In the genomic region with DNA sequence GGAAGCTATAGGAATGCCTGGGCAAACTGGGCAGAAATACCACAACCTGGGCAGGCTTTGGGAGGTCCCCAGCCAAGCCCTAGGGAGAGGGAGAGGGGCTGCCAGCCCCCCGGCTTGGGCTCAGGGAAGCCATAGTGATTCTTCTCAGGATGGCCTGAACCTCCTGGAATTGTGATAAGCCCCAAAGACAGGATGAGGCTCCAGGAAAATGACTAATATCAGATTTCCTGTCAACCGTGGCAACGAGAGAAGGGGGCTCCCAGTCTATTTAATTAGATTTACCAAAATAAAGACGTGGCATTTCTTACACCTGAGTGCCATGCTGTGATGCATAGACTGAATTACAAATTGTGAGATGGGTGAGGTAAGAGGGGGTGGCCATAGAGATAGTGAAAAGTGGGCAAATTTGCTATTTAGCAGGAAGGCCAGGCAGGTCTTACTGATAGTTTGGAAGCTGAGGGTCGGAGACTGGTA, we compare ENCODE assay signal across 8 cellular contexts. TPM values are rescaled to one million over a fixed set of nuclear protein-coding genes. Genes with fewer than 3 reads are reported as not detected.
DNase-seq lines count a peak whose midpoint lies in the region; ATAC-seq and TF ChIP-seq lines count a peak whose summit lies in the region.

No MANE protein-coding gene starts in this region.

- H3K4me3 ChIP-seq in HEK293 (ENCODE audit: low read depth, low read length) (no peak overlapping the region), iPS-11a (ENCODE audit: low read depth, low read length) (peak overlapping the region; percentile 56), spleen (peak overlapping the region in 7 of 8 donors; percentile 36 to 84 (median 58))

- DNase-seq in activated naive CD8-positive, alpha-beta T cell treated with anti-CD3 and anti-CD28 coated beads for 36 hours: no peak
- DNase-seq in spleen (no peak), omental fat pad (ENCODE audit: low spot score) (no peak)

- no peaks in the 10 kb centered on the region for H3K27me3 Mint-ChIP-seq in activated naive CD8-positive, alpha-beta T cell treated with anti-CD3 and anti-CD28 coated beads for 36 hours

- H3K9me3 ChIP-seq in HEK293 (ENCODE audit: control insufficient read depth, insufficient read depth, low read depth, low read length): no peaks in the 10 kb centered on the region
- no peaks in the 10 kb centered on the region for H3K9me3 ChIP-seq in spleen

- H3K27me3 ChIP-seq in spleen (replicated peaks in 1 of 7): peaks cover 0 to 27% (median 0%) of the 10 kb centered on the region in 7 donors

- no peak for TF ChIP-seq CTCF in HEK293 (tag by site-specific recombination; IDR thresholded peaks at IDR 0.05)
- TF ChIP-seq CTCF in spleen (IDR thresholded peaks at IDR 0.05 in 8 of 11, conservative IDR thresholded peaks at IDR 0.05 in 3 of 11): no peak
- TF ChIP-seq CTCF in omental fat pad (IDR thresholded peaks at IDR 0.05): no peak

- H3K27ac ChIP-seq in HEK293 (ENCODE audit: extremely low read depth, low read depth, low read length) (peak overlapping the region; percentile 78; the same call in 1 of the 2 replicates), spleen (peak overlapping the region; percentile 76 to 95 (median 90))

- WGBS in spleen, 5 donors: 8 to 19% (median 12%) methylated on average over 5 of the region's 5 CpGs

- intact Hi-C loops in spleen (cut with DNase I; ENCODE audit: low total_unique reads): no loop called here

- no peak for TF ChIP-seq POLR2A in spleen (IDR thresholded peaks at IDR 0.05)

- no peaks in the 10 kb centered on the region for H3K36me3 ChIP-seq in HEK293 (ENCODE audit: control insufficient read depth in 2 of 2, insufficient read depth in 1 of 2, low read length in 2 of 2)
- H3K36me3 ChIP-seq in spleen: no peaks in the 10 kb centered on the region

- no peaks in the 10 kb centered on the region for H3K36me3 Mint-ChIP-seq in activated naive CD8-positive, alpha-beta T cell treated with anti-CD3 and anti-CD28 coated beads for 36 hours

- peak overlapping the region; percentile 78 for H3K27ac Mint-ChIP-seq in activated naive CD8-positive, alpha-beta T cell treated with anti-CD3 and anti-CD28 coated beads for 36 hours

- H3K4me3 Mint-ChIP-seq in activated naive CD8-positive, alpha-beta T cell treated with anti-CD3 and anti-CD28 coated beads for 36 hours: peak overlapping the region; percentile 79

- POLR2A ChIA-PET in HEK293 (lab: Yijun Ruan, JAX): interaction anchor here (0.8 to 2.5 kb wide), 2 partner anchors 19 to 20 kb away, joined by 3 to 11 read pairs; partner anchors contain the start of gene SERPINH1

- ATAC-seq in GM21529 (IDR thresholded peaks at IDR 0.05; ENCODE audit: unreplicated experiment): no peak
- ATAC-seq in omental fat pad (ENCODE audit: low FRiP score): no peak
- no peak for ATAC-seq in HG03095 (IDR thresholded peaks at IDR 0.05; ENCODE audit: unreplicated experiment)
- no peak for ATAC-seq in GM21786 (IDR thresholded peaks at IDR 0.05; ENCODE audit: unreplicated experiment)

- H3K4me1 ChIP-seq in HEK293 (ENCODE audit: control insufficient read depth, insufficient read depth, low read length) (no peaks in the 10 kb centered on the region), spleen (peaks cover 5 to 46% (median 30%) of the 10 kb centered on the region in 6 donors)

- peaks cover 17% of the 10 kb centered on the region for H3K4me1 Mint-ChIP-seq in activated naive CD8-positive, alpha-beta T cell treated with anti-CD3 and anti-CD28 coated beads for 36 hours

- no peaks in the 10 kb centered on the region for H3K9me3 Mint-ChIP-seq in activated naive CD8-positive, alpha-beta T cell treated with anti-CD3 and anti-CD28 coated beads for 36 hours

- CTCF ChIA-PET in HEK293 (lab: Yijun Ruan, JAX): interaction anchor here (0.7 kb wide), 1 partner anchor 526 kb away, joined by 3 read pairs; no protein-coding TSS in a partner anchor

TF ChIP-seq in HEK293, 187 proteins besides CTCF, POLR2A, EP300 and RAD21:
- TF ChIP-seq, protein P1, sequence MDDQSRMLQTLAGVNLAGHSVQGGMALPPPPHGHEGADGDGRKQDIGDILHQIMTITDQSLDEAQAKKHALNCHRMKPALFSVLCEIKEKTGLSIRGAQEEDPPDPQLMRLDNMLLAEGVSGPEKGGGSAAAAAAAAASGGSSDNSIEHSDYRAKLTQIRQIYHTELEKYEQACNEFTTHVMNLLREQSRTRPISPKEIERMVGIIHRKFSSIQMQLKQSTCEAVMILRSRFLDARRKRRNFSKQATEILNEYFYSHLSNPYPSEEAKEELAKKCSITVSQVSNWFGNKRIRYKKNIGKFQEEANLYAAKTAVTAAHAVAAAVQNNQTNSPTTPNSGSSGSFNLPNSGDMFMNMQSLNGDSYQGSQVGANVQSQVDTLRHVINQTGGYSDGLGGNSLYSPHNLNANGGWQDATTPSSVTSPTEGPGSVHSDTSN (CRISPR knock-in tag; IDR thresholded peaks at IDR 0.05): no peak

RNA-seq across cellular contexts. Expression of gene SERPINH1, which starts 20.4 kb away (rescaled TPM):
- 10 to 100 TPM; 18.9 to 19.4 TPM for total RNA-seq in activated naive CD8-positive, alpha-beta T cell treated with anti-CD3 and anti-CD28 coated beads for 36 hours
- total RNA-seq in spleen: 100 to 1,000 TPM in 2 of 7 donors, 10 to 100 TPM in 5; 54.9 to 145 (median 87.5) TPM
- 10 to 100 TPM; 19.0 to 39.1 (median 33.0) TPM for polyA plus RNA-seq in spleen
- 100 to 1,000 TPM; 307 to 804 (median 482) TPM for total RNA-seq in omental fat pad

RNA-seq across cellular contexts. Expression of gene GDPD5, which starts 56.8 kb away (rescaled TPM):
- 1 to 10 TPM; 5.9 to 6.6 TPM for total RNA-seq in activated naive CD8-positive, alpha-beta T cell treated with anti-CD3 and anti-CD28 coated beads for 36 hours
- total RNA-seq in spleen (100 to 1,000 TPM in 6 of 7 donors, 10 to 100 TPM in 1; 97.0 to 273 (median 144) TPM), omental fat pad (10 to 100 TPM; 23.6 to 34.7 (median 31.7) TPM)
- polyA plus RNA-seq in spleen: 100 to 1,000 TPM in 2 of 3 donors, 10 to 100 TPM in 1; 44.6 to 248 (median 147) TPM
